In the genomic region with DNA sequence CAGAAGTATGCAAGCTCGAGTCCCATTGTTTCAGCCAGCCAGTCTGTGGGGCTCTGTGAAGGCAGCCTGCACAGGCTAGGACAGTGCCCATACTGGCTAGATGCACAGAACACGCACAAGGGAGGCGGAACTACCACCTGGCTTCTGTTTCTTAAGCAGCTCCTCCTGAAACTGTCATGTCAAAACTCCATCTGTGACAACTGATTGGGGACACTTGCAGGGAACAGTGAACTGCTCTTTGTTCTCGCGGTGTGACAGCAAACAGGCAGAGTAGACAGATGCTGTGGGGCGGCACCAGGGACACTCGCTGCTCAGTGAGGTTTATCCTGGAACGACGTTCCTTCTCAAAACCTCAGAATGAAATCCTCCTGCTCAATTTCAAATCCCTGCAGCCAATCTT, we compare ENCODE assay signal across 19 cellular contexts.
DNase-seq lines count a peak whose midpoint lies in the region; ATAC-seq and TF ChIP-seq lines count a peak whose summit lies in the region.
"Had no signal": no experiment of that assay in that cellular context is flagged by ENCODE, and none has a peak within 500 bp of the region (broad histone marks: within the 10 kb centered on the region; RNA-seq: fewer than 3 reads in every experiment).

No MANE protein-coding gene starts in this region.

- H3K27ac ChIP-seq in HL-60 (replicated peaks) (peak overlapping the region; percentile 4), coronary artery (no peak overlapping the region)
- H3K27ac ChIP-seq: SK-N-MC had no signal

- no peaks in the 10 kb centered on the region for H3K27me3 ChIP-seq in HL-60 (ENCODE audit: insufficient read depth, poor library complexity, severe bottlenecking)
- no peaks in the 10 kb centered on the region for H3K27me3 ChIP-seq in neuron (ENCODE audit: insufficient read depth, low read length)

- H3K4me3 ChIP-seq in HL-60 (replicated peaks; ENCODE audit: insufficient read depth, low read length) = no peak overlapping the region
- no peak overlapping the region for H3K4me3 ChIP-seq in coronary artery
- H3K4me3 ChIP-seq in neuron (ENCODE audit: low read length) = no peak overlapping the region
- H3K4me3 ChIP-seq: GM12878, SK-N-MC had no signal

- no peaks in the 10 kb centered on the region for H3K36me3 ChIP-seq in neuron (ENCODE audit: insufficient read depth, low read length)

- DNase-seq in HL-60 (ENCODE audit: low read depth in 1 of 2, low spot score in 1 of 2) = peak in 1 of 2 experiments; percentile 46
- peak; percentile 92 for DNase-seq in NCI-H524 treated with DMSO at 0.1 percent for 48 hours (lab: John Stamatoyannopoulos, UW)
- peak; percentile 12 for DNase-seq in coronary artery (ENCODE audit: low spot score)
- no peak for DNase-seq in erythroblast (lab: John Stamatoyannopoulos, UW)
- no peak for DNase-seq in activated CD8-positive, alpha-beta memory T cell treated with anti-CD3 and anti-CD28 coated beads for 24 hours
- no peak for DNase-seq in SKM-1 (lab: John Stamatoyannopoulos, UW; ENCODE audit: unreplicated experiment)
- DNase-seq: DMS 273 treated with DMSO at 0.1 percent for 48 hours, GDM1, H9, KG1, NCI-H1048, NCI-H1694, NCI-H2107, NCI-H446, NCI-H748 treated with DMSO at 0.1 percent for 48 hours had no signal

- no peak for TF ChIP-seq CTCF in HL-60 (IDR thresholded peaks at IDR 0.05; ENCODE audit: insufficient read depth, low read length)
- TF ChIP-seq CTCF in coronary artery (IDR thresholded peaks at IDR 0.05) = no peak

- TF ChIP-seq POLR2A in erythroblast (IDR thresholded peaks at IDR 0.05; ENCODE audit: low read length) = no peak

- no peaks in the 10 kb centered on the region for H3K4me1 ChIP-seq in neuron (ENCODE audit: insufficient read depth, low read length)

- ATAC-seq in HG02610 (IDR thresholded peaks at IDR 0.05; ENCODE audit: unreplicated experiment) = no peak
- ATAC-seq: GM12878 had no signal

- peak overlapping the region; percentile 11 for H2AFZ ChIP-seq in neuron (ENCODE audit: low read depth, low read length)

- H3K9me3 ChIP-seq in neuron (ENCODE audit: low read length) = no peaks in the 10 kb centered on the region

Comparison
In these comparisons a context has a peak if more than half of its experiments do, and no peak if none do; other contexts are left out.
1. DNase-seq: peak in NCI-H524 treated with DMSO at 0.1 percent for 48 hours (single experiment) and coronary artery (single experiment); none in erythroblast (0 of 2), activated CD8-positive, alpha-beta memory T cell treated with anti-CD3 and anti-CD28 coated beads for 24 hours (single experiment) and SKM-1 (single experiment).